In genomic region chr7:149150981-149151380, GRCh38 we compare ENCODE assay signal across 15 cellular contexts.
"Had no signal": no experiment of that assay in that cellular context is flagged by ENCODE, and none has a peak within 500 bp of the region (broad histone marks: within the 10 kb centered on the region; RNA-seq: fewer than 3 reads in every experiment).

No MANE protein-coding gene starts in this region.

- H3K4me3 Mint-ChIP-seq: activated CD4-positive, alpha-beta memory T cell treated with anti-CD3 and anti-CD28 coated beads for 36 hours; activated naive CD4-positive, alpha-beta T cell treated with anti-CD3 and anti-CD28 coated beads for 36 hours; natural killer cell; T-helper 1 cell treated with Interleukin-12 subunit alpha and Interleukin-12 subunit beta and Interleukin-4 antibody, amounts not matched to agents 30 μg/mL and 1 μg/mL, for 36 hours had no signal

- H3K36me3 Mint-ChIP-seq: natural killer cell had no signal

- ATAC-seq: natural killer cell, SK-N-SH treated with all-trans-retinoic acid at 6 μM for 48 hours had no signal

- H3K9me3 ChIP-seq: esophagus muscularis mucosa, sigmoid colon, transverse colon had no signal

- H3K27ac ChIP-seq: brain microvascular endothelial cell, esophagus muscularis mucosa, sigmoid colon, transverse colon had no signal

- H3K27me3 ChIP-seq: brain microvascular endothelial cell, esophagus muscularis mucosa, sigmoid colon, transverse colon had no signal

- H3K9me3 Mint-ChIP-seq: activated CD4-positive, alpha-beta memory T cell treated with anti-CD3 and anti-CD28 coated beads for 36 hours; activated naive CD4-positive, alpha-beta T cell treated with anti-CD3 and anti-CD28 coated beads for 36 hours; natural killer cell; T-helper 1 cell treated with Interleukin-12 subunit alpha and Interleukin-12 subunit beta and Interleukin-4 antibody, amounts not matched to agents 30 μg/mL and 1 μg/mL, for 36 hours had no signal

- DNase-seq: activated CD4-positive, alpha-beta memory T cell treated with anti-CD3 and anti-CD28 coated beads for 36 hours; activated CD4-positive, CD25-positive, alpha-beta regulatory T cell; activated naive CD4-positive, alpha-beta T cell treated with anti-CD3 and anti-CD28 coated beads for 36 hours; amygdala; brain microvascular endothelial cell; dermis blood vessel endothelial cell; natural killer cell; sigmoid colon; stimulated activated CD4-positive, alpha-beta T cell treated with anti-CD3 and anti-CD28 coated beads, Interleukin-2, amount 100 ng/mL, for 24 hours; stimulated activated naive CD4-positive, alpha-beta T cell; substantia nigra; transverse colon had no signal

- H3K27me3 Mint-ChIP-seq: activated CD4-positive, alpha-beta memory T cell treated with anti-CD3 and anti-CD28 coated beads for 36 hours had no signal

- H3K27ac Mint-ChIP-seq: activated CD4-positive, alpha-beta memory T cell treated with anti-CD3 and anti-CD28 coated beads for 36 hours; activated naive CD4-positive, alpha-beta T cell treated with anti-CD3 and anti-CD28 coated beads for 36 hours; natural killer cell; T-helper 1 cell treated with Interleukin-12 subunit alpha and Interleukin-12 subunit beta and Interleukin-4 antibody, amounts not matched to agents 30 μg/mL and 1 μg/mL, for 36 hours had no signal

- H3K4me3 ChIP-seq: esophagus muscularis mucosa, sigmoid colon, transverse colon had no signal
